ENCODE assay signal across 25 cellular contexts in genomic region chr7:142896741-142897379, GRCh38. TPM values are rescaled to one million over a fixed set of nuclear protein-coding genes. Genes with fewer than 3 reads are reported as not detected.
"Had no signal": no experiment of that assay in that cellular context is flagged by ENCODE, and none has a peak within 500 bp of the region (broad histone marks: within the 10 kb centered on the region; RNA-seq: fewer than 3 reads in every experiment).

No MANE protein-coding gene starts in this region.

- H3K4me3 Mint-ChIP-seq: naive thymus-derived CD8-positive, alpha-beta T cell; neural crest cell had no signal

- H3K27ac Mint-ChIP-seq: naive thymus-derived CD8-positive, alpha-beta T cell had no signal

- H3K9me3 ChIP-seq: esophagus muscularis mucosa, gastrocnemius medialis, heart right ventricle, mucosa of descending colon, ovary, right atrium auricular region, sigmoid colon, stomach, uterus had no signal

- H3K4me1 ChIP-seq: esophagus muscularis mucosa, gastrocnemius medialis, heart right ventricle, right atrium auricular region, sigmoid colon, stomach, uterus had no signal

- H3K36me3 ChIP-seq: esophagus muscularis mucosa, gastrocnemius medialis, heart right ventricle, ovary, right atrium auricular region, sigmoid colon, stomach, uterus had no signal

- H3K27me3 ChIP-seq: gastrocnemius medialis, ovary, right atrium auricular region, sigmoid colon, uterus had no signal

- H3K4me3 ChIP-seq: esophagus muscularis mucosa, gastrocnemius medialis, heart right ventricle, mucosa of descending colon, ovary, right atrium auricular region, sigmoid colon, skin epidermis, stomach, uterus had no signal

- H3K4me1 Mint-ChIP-seq: naive thymus-derived CD8-positive, alpha-beta T cell; neural crest cell had no signal

- ATAC-seq: gastrocnemius medialis; heart right ventricle; left lobe of liver; mucosa of descending colon; naive thymus-derived CD8-positive, alpha-beta T cell had no signal

- H3K9me3 Mint-ChIP-seq: neural crest cell had no signal

- DNase-seq: effector memory CD4-positive, alpha-beta T cell; gastrocnemius medialis; heart right ventricle; hypothalamus; mammary epithelial cell; mucosa of descending colon; naive thymus-derived CD8-positive, alpha-beta T cell; ovary; sigmoid colon; stimulated activated CD4-positive, alpha-beta T cell treated with anti-CD3 and anti-CD28 coated beads, Interleukin-2, amount 100 ng/mL, for 24 hours; stimulated activated naive CD4-positive, alpha-beta T cell; stomach; substantia nigra; trophoblast cell; uterus had no signal

- H3K36me3 Mint-ChIP-seq: naive thymus-derived CD8-positive, alpha-beta T cell had no signal

- H3K27ac ChIP-seq: epithelial cell of prostate, esophagus muscularis mucosa, gastrocnemius medialis, heart right ventricle, ovary, right atrium auricular region, sigmoid colon, skin epidermis, stomach, uterus had no signal

RNA-seq across cellular contexts. Expression of gene TRPV6, which starts 11.3 kb away (rescaled TPM):
- total RNA-seq: esophagus muscularis mucosa; fibroblast of villous mesenchyme; gastrocnemius medialis; heart right ventricle; naive thymus-derived CD8-positive, alpha-beta T cell; pulmonary artery endothelial cell; sigmoid colon had no signal

RNA-seq across cellular contexts. Expression of gene TRPV5, which starts 36.7 kb away (rescaled TPM):
- total RNA-seq: fibroblast of villous mesenchyme, gastrocnemius medialis, heart right ventricle, left lobe of liver, lower leg skin, mammary epithelial cell, mucosa of descending colon, ovary, pulmonary artery endothelial cell, right atrium auricular region, sigmoid colon, stomach had no signal
- polyA plus RNA-seq: heart right ventricle; mammary epithelial cell; naive thymus-derived CD8-positive, alpha-beta T cell; ovary; stomach had no signal

RNA-seq across cellular contexts. Expression of gene LLCFC1, which starts 42.4 kb away (rescaled TPM):
- total RNA-seq: esophagus muscularis mucosa; fibroblast of villous mesenchyme; gastrocnemius medialis; heart right ventricle; left lobe of liver; lower leg skin; mammary epithelial cell; mucosa of descending colon; naive thymus-derived CD8-positive, alpha-beta T cell; neural crest cell; ovary; pulmonary artery endothelial cell; right atrium auricular region; sigmoid colon; stomach; uterus had no signal
- polyA plus RNA-seq: heart right ventricle; mammary epithelial cell; naive thymus-derived CD8-positive, alpha-beta T cell; ovary; sigmoid colon; thymus had no signal
